ENCODE assay signal across 2 cellular contexts in genomic region chr2:101400048-101400447, GRCh38.
TF ChIP-seq lines count a peak whose summit lies in the region.

No MANE protein-coding gene starts in this region.

TF ChIP-seq in IMR-90, 13 proteins besides CTCF, POLR2A, EP300 and RAD21:
- TF ChIP-seq MAZ (IDR thresholded peaks at IDR 0.05; ENCODE audit: borderline replicate concordance, low read depth, low read length) (no peak), SMC3 (IDR thresholded peaks at IDR 0.05; ENCODE audit: low read depth, low read length) (no peak), RCOR1 (IDR thresholded peaks at IDR 0.05; ENCODE audit: insufficient replicate concordance, low read length) (no peak), MXI1 (IDR thresholded peaks at IDR 0.05; ENCODE audit: borderline replicate concordance, low read depth, low read length) (no peak), CEBPB (IDR thresholded peaks at IDR 0.05; ENCODE audit: low read depth, low read length) (no peak), MAFK (IDR thresholded peaks at IDR 0.05; ENCODE audit: low read depth, low read length) (no peak), NFE2L2 (IDR thresholded peaks at IDR 0.05; ENCODE audit: low read depth, low read length) (no peak), CHD1 (IDR thresholded peaks at IDR 0.05; ENCODE audit: low read depth, low read length) (no peak), USF2 (IDR thresholded peaks at IDR 0.05; ENCODE audit: low read depth, low read length) (no peak), FOS (IDR thresholded peaks at IDR 0.05; ENCODE audit: low read depth, low read length) (no peak), RFX5 (IDR thresholded peaks at IDR 0.05; ENCODE audit: low read depth, low read length) (no peak)
- TF ChIP-seq, protein P1, sequence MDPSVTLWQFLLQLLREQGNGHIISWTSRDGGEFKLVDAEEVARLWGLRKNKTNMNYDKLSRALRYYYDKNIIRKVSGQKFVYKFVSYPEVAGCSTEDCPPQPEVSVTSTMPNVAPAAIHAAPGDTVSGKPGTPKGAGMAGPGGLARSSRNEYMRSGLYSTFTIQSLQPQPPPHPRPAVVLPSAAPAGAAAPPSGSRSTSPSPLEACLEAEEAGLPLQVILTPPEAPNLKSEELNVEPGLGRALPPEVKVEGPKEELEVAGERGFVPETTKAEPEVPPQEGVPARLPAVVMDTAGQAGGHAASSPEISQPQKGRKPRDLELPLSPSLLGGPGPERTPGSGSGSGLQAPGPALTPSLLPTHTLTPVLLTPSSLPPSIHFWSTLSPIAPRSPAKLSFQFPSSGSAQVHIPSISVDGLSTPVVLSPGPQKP (IDR thresholded peaks at IDR 0.05; ENCODE audit: borderline replicate concordance, low read depth, low read length): no peak
TF ChIP-seq in IMR-90: peak in this region for 0.

TF ChIP-seq in WTC11, 78 proteins besides CTCF, POLR2A, EP300 and RAD21:
- TF ChIP-seq TEAD1 (CRISPR knock-in tag; IDR thresholded peaks at IDR 0.05): no peak
- TF ChIP-seq HMGXB4 (CRISPR knock-in tag; IDR thresholded peaks at IDR 0.05): no peak
- no peak for TF ChIP-seq FOXJ3 (CRISPR knock-in tag; IDR thresholded peaks at IDR 0.05; ENCODE audit: borderline replicate concordance)
- TF ChIP-seq CREM (CRISPR knock-in tag; IDR thresholded peaks at IDR 0.05): no peak
- TF ChIP-seq EMX1 (CRISPR knock-in tag; IDR thresholded peaks at IDR 0.05): no peak
- no peak for TF ChIP-seq E2F1 (CRISPR knock-in tag; IDR thresholded peaks at IDR 0.05)
- TF ChIP-seq ZNF281 (CRISPR knock-in tag; IDR thresholded peaks at IDR 0.05): no peak
- no peak for TF ChIP-seq FOXK1 (CRISPR knock-in tag; IDR thresholded peaks at IDR 0.05)
- TF ChIP-seq JAZF1 (CRISPR knock-in tag; IDR thresholded peaks at IDR 0.05): no peak
- TF ChIP-seq PREB (CRISPR knock-in tag; IDR thresholded peaks at IDR 0.05; ENCODE audit: borderline replicate concordance): no peak
- no peak for TF ChIP-seq TCF7 (CRISPR knock-in tag; IDR thresholded peaks at IDR 0.05; ENCODE audit: low read depth)
- no peak for TF ChIP-seq PRDM15 (CRISPR knock-in tag; IDR thresholded peaks at IDR 0.05)
